Comparison of ENCODE assay signal across 1 cellular context in genomic region chr2:143157001-143157798, GRCh38.
A peak's percentile ranks its signal among the peaks of the same experiment; 100 is the strongest.
TF ChIP-seq lines count a peak whose summit lies in the region.

No MANE protein-coding gene starts in this region.

TF ChIP-seq in HEK293, 187 proteins besides CTCF, POLR2A, EP300 and RAD21 (continued from another document):
- TF ChIP-seq REST (tag by site-specific recombination; IDR thresholded peaks at IDR 0.05) = no peak
- TF ChIP-seq SP7 (tag by site-specific recombination; IDR thresholded peaks at IDR 0.05) = peak; percentile 59
- no peak for TF ChIP-seq ZNF433 (tag by site-specific recombination; IDR thresholded peaks at IDR 0.05; ENCODE audit: low read depth)
- no peak for TF ChIP-seq SETDB1 (IDR thresholded peaks at IDR 0.05; ENCODE audit: insufficient read length, low read length)
- no peak for TF ChIP-seq ZBTB20 (tag by site-specific recombination; IDR thresholded peaks at IDR 0.05)
- no peak for TF ChIP-seq ZNF133 (tag by site-specific recombination; IDR thresholded peaks at IDR 0.05)
- no peak; the same call in none of the 2 replicates for TF ChIP-seq PRDM6 (tag by site-specific recombination; IDR thresholded peaks at IDR 0.05)
- TF ChIP-seq ZNF114 (tag by site-specific recombination; IDR thresholded peaks at IDR 0.05) = no peak
- no peak for TF ChIP-seq ZNF426 (tag by site-specific recombination; IDR thresholded peaks at IDR 0.05)
- TF ChIP-seq, protein P1, sequence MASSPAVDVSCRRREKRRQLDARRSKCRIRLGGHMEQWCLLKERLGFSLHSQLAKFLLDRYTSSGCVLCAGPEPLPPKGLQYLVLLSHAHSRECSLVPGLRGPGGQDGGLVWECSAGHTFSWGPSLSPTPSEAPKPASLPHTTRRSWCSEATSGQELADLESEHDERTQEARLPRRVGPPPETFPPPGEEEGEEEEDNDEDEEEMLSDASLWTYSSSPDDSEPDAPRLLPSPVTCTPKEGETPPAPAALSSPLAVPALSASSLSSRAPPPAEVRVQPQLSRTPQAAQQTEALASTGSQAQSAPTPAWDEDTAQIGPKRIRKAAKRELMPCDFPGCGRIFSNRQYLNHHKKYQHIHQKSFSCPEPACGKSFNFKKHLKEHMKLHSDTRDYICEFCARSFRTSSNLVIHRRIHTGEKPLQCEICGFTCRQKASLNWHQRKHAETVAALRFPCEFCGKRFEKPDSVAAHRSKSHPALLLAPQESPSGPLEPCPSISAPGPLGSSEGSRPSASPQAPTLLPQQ (tag by site-specific recombination; IDR thresholded peaks at IDR 0.05) = no peak
- no peak for TF ChIP-seq ZNF544 (tag by site-specific recombination; IDR thresholded peaks at IDR 0.05)
